In genomic region chr22:44361391-44362126, GRCh38 we compare ENCODE assay signal across 14 cellular contexts. TPM values are rescaled to one million over a fixed set of nuclear protein-coding genes. Genes with fewer than 3 reads are reported as not detected.
DNase-seq lines count a peak whose midpoint lies in the region; ATAC-seq, FAIRE-seq and TF ChIP-seq lines count a peak whose summit lies in the region.
"Had no signal": no experiment of that assay in that cellular context is flagged by ENCODE, and none has a peak within 500 bp of the region (broad histone marks: within the 10 kb centered on the region; RNA-seq: fewer than 3 reads in every experiment).

No MANE protein-coding gene starts in this region.

- H3K9me1 ChIP-seq in endothelial cell of umbilical vein (replicated peaks; ENCODE audit: control insufficient read depth, extremely low read depth, insufficient read depth, low read length): no peaks in the 10 kb centered on the region

- H3K79me2 ChIP-seq in PC-3 (ENCODE audit: low read length) (no peaks in the 10 kb centered on the region), endothelial cell of umbilical vein (ENCODE audit: control insufficient read depth, insufficient read depth, low read length) (no peaks in the 10 kb centered on the region)

- intact Hi-C loops in PC-3 (cut with micrococcal nuclease) (loop anchor here (1.0 kb wide), 1 partner anchor 88 kb away; no protein-coding TSS in a partner anchor), endothelial cell of umbilical vein (cut with micrococcal nuclease) (loop anchor here (10.0 kb wide), 1 partner anchor 263 kb away; no protein-coding TSS in a partner anchor), kidney (cut with DNase I) (no loop called here), spleen (cut with DNase I; ENCODE audit: low total_unique reads) (no loop called here)

- POLR2A ChIA-PET in PC-3 (lab: Charles Lee; ENCODE audit: unreplicated experiment): no interaction called here
- POLR2A ChIA-PET in endothelial cell of umbilical vein (lab: Charles Lee): no interaction called here

- peak overlapping the region; percentile 83 for H3K9ac ChIP-seq in PC-3 (ENCODE audit: low read length)
- no peak overlapping the region for H3K9ac ChIP-seq in endothelial cell of umbilical vein (replicated peaks; ENCODE audit: extremely low read depth, insufficient read depth, low read length)
- no peak overlapping the region for H3K9ac ChIP-seq in kidney (ENCODE audit: low read length in 2 of 2)

- DNase-seq in PC-3 (peak; percentile 78), endothelial cell of umbilical vein (ENCODE audit: low read depth, low spot score) (no peak), kidney (peak; percentile 65), spleen (peak; percentile 54), glomerular visceral epithelial cell (ENCODE audit: extremely low spot score) (no peak)
- DNase-seq in activated CD8-positive, alpha-beta memory T cell treated with anti-CD3 and anti-CD28 coated beads, Interleukin-2, amount 50 U/mL, for 48 hours: no peak
- no peak for DNase-seq in activated CD4-positive, CD25-positive, alpha-beta regulatory T cell treated with anti-CD3 and anti-CD28 coated beads, Interleukin-2, amount 50 U/mL, for 72 hours
- DNase-seq: caudate nucleus, DMS79, NCI-H774 had no signal

- H2AFZ ChIP-seq in PC-3 (ENCODE audit: low read length): no peak overlapping the region
- H2AFZ ChIP-seq in endothelial cell of umbilical vein (ENCODE audit: low read depth, low read length): no peak overlapping the region

- H3K4me3 ChIP-seq in PC-3 (ENCODE audit: low read length): peak overlapping the region; percentile 39; the same call in 1 of the 2 replicates
- H3K4me3 ChIP-seq in endothelial cell of umbilical vein (replicated peaks in 1 of 3; ENCODE audit: insufficient read depth in 1 of 3, low read depth in 1 of 3, low read length in 3 of 3): no peak overlapping the region
- no peak overlapping the region for H3K4me3 ChIP-seq in kidney (ENCODE audit: low read length in 2 of 2)
- H3K4me3 ChIP-seq in spleen: no peak overlapping the region

- H3K27me3 ChIP-seq in PC-3 (ENCODE audit: low read length) (no peaks in the 10 kb centered on the region), endothelial cell of umbilical vein (ENCODE audit: control insufficient read depth in 2 of 2, insufficient read depth in 2 of 2, low read length in 2 of 2) (no peaks in the 10 kb centered on the region), spleen (replicated peaks in 1 of 7) (peaks cover 0 to 38% (median 0%) of the 10 kb centered on the region in 7 donors)

- peaks cover 10% of the 10 kb centered on the region for H3F3A ChIP-seq in PC-3 (ENCODE audit: low read length, unreplicated experiment)

- H3K27ac ChIP-seq in PC-3 (ENCODE audit: low read length) (peak overlapping the region; percentile 100), endothelial cell of umbilical vein (ENCODE audit: insufficient read depth, low read depth, low read length) (peak overlapping the region; percentile 1), kidney (ENCODE audit: low read depth in 2 of 2, low read length in 2 of 2) (no peak overlapping the region), spleen (no peak overlapping the region)

- H3K4me2 ChIP-seq in PC-3 (ENCODE audit: low read length) (peak overlapping the region; percentile 88), endothelial cell of umbilical vein (ENCODE audit: insufficient read depth, low read length) (no peak overlapping the region)

- H3K4me1 ChIP-seq in PC-3 (ENCODE audit: insufficient read depth, low read length) (peaks cover 48% of the 10 kb centered on the region), endothelial cell of umbilical vein (ENCODE audit: control insufficient read depth, extremely low read depth, insufficient read depth, low read length) (peaks cover 19% of the 10 kb centered on the region), kidney (ENCODE audit: control insufficient read depth in 1 of 2, insufficient read depth in 1 of 2, low read depth in 1 of 2, low read length in 2 of 2) (no peaks in the 10 kb centered on the region), spleen (peaks cover 0 to 27% (median 10%) of the 10 kb centered on the region in 6 donors)

- TF ChIP-seq POLR2A in endothelial cell of umbilical vein (IDR thresholded peaks at IDR 0.05; ENCODE audit: low read depth, low read length) (no peak), spleen (IDR thresholded peaks at IDR 0.05) (no peak)

- BruUV-seq in PC-3 (replicated peaks; lab: Mats Ljungman, UMichigan): TSS peak; percentile 73
- BruUV-seq in endothelial cell of umbilical vein (replicated peaks; lab: Mats Ljungman, UMichigan): no TSS peak

- TF ChIP-seq CTCF in PC-3 (conservative IDR thresholded peaks at IDR 0.05; ENCODE audit: low read depth, low read length): no peak
- TF ChIP-seq CTCF in endothelial cell of umbilical vein (IDR thresholded peaks at IDR 0.05; ENCODE audit: extremely low read depth in 1 of 2, insufficient read depth in 1 of 2, low read depth in 1 of 2, low read length in 2 of 2): no peak
- TF ChIP-seq CTCF in kidney (IDR thresholded peaks at IDR 0.05; ENCODE audit: borderline replicate concordance, extremely low read depth, insufficient read depth): no peak
- TF ChIP-seq CTCF in spleen (IDR thresholded peaks at IDR 0.05 in 8 of 11, conservative IDR thresholded peaks at IDR 0.05 in 3 of 11): no peak

- H3K36me3 ChIP-seq in PC-3 (ENCODE audit: low read depth, low read length) (no peaks in the 10 kb centered on the region), endothelial cell of umbilical vein (ENCODE audit: control insufficient read depth in 2 of 2, extremely low read depth in 1 of 2, insufficient read depth in 2 of 2, low read length in 2 of 2) (no peaks in the 10 kb centered on the region), kidney (ENCODE audit: control insufficient read depth in 1 of 2, insufficient read depth in 2 of 2, low read length in 2 of 2) (no peaks in the 10 kb centered on the region), spleen (no peaks in the 10 kb centered on the region)

- no peaks in the 10 kb centered on the region for H3K9me2 ChIP-seq in PC-3 (replicated peaks; ENCODE audit: low read length)

- FAIRE-seq in endothelial cell of umbilical vein (lab: Jason Lieb, UNC) (no peak), kidney (lab: Jason Lieb, UNC) (no peak)

- H3K9me3 ChIP-seq in PC-3 (ENCODE audit: low read length): no peaks in the 10 kb centered on the region
- H3K9me3 ChIP-seq in endothelial cell of umbilical vein (replicated peaks; ENCODE audit: control insufficient read depth, insufficient read depth, low read length): no peaks in the 10 kb centered on the region
- no peaks in the 10 kb centered on the region for H3K9me3 ChIP-seq in kidney (ENCODE audit: control insufficient read depth in 1 of 2, low read length in 2 of 2)
- no peaks in the 10 kb centered on the region for H3K9me3 ChIP-seq in spleen

- CTCF ChIA-PET in PC-3 (lab: Charles Lee): no interaction called here
- CTCF ChIA-PET in endothelial cell of umbilical vein (lab: Charles Lee): interaction anchor here (1.0 to 1.4 kb wide), 2 partner anchors 25 to 55 kb away, joined by 3 to 4 read pairs; no protein-coding TSS in a partner anchor

- ATAC-seq in PC-3 (peak; percentile 2), GM21723 (IDR thresholded peaks at IDR 0.05; ENCODE audit: unreplicated experiment) (no peak)
- ATAC-seq: activated naive CD4-positive, alpha-beta T cell treated with anti-CD3 and anti-CD28 coated beads, Interleukin-2, amount 50 U/mL, for 72 hours; left colon; stimulated activated effector memory CD8-positive, alpha-beta T cell treated with anti-CD3 and anti-CD28 coated beads, Interleukin-12 subunit alpha, Interleukin-12 subunit beta, amount 100 ng/mL, for 72 hours had no signal

- WGBS in spleen, 5 donors: 74 to 91% (median 90%) methylated on average over 10 to 12 of the region's 12 CpGs

- H4K20me1 ChIP-seq in PC-3 (ENCODE audit: low read length): no peaks in the 10 kb centered on the region
- H4K20me1 ChIP-seq in endothelial cell of umbilical vein (replicated peaks; ENCODE audit: control insufficient read depth, extremely low read depth, insufficient read depth, low read length): no peaks in the 10 kb centered on the region

- dilution Hi-C loops in endothelial cell of umbilical vein (cut with MboI; ENCODE audit: extremely low pct_ligation_motif_present, low sequenced_read_pairs): no loop called here

TF ChIP-seq in endothelial cell of umbilical vein, 7 proteins besides CTCF, POLR2A, EP300 and RAD21:
- TF ChIP-seq JUN (IDR thresholded peaks at IDR 0.05; ENCODE audit: borderline replicate concordance, insufficient read depth, insufficient read length, low read depth) (no peak), MAX (IDR thresholded peaks at IDR 0.05; ENCODE audit: insufficient read depth, insufficient read length) (no peak), POLR2AphosphoS5 (IDR thresholded peaks at IDR 0.05; ENCODE audit: insufficient read depth, low read depth, low read length) (no peak), MYC (IDR thresholded peaks at IDR 0.05; ENCODE audit: low read depth, low read length) (no peak), EZH2 (IDR thresholded peaks at IDR 0.05; ENCODE audit: borderline replicate concordance, low read depth, low read length, severe bottlenecking) (no peak), GATA2 (IDR thresholded peaks at IDR 0.05; ENCODE audit: insufficient read depth, insufficient read length, low read depth, low read length) (no peak), FOS (IDR thresholded peaks at IDR 0.05; ENCODE audit: borderline replicate concordance, insufficient read depth, low read length) (no peak)

RNA-seq across cellular contexts. Expression of gene SHISAL1, which starts 48.8 kb away (rescaled TPM):
- 1.1 and 2.2 TPM in 2 replicates for total RNA-seq in PC-3 (2014; rRNA removed)
- 0.07 and 0.09 TPM in 2 replicates for total RNA-seq in endothelial cell of umbilical vein
- 0.01 TPM in 1 of 2 replicates, not detected in the other for polyA plus RNA-seq in endothelial cell of umbilical vein
- polyA plus RNA-seq in endothelial cell of umbilical vein (2011; cell fraction: cytosol; rRNA removed): 0.01 and 0.03 TPM in 2 replicates
- 0.03 TPM in 1 of 2 replicates, not detected in the other for polyA plus RNA-seq in endothelial cell of umbilical vein (2011; cell fraction: nucleus; rRNA removed)
- 0.05 and 0.12 TPM in 2 replicates for polyA plus RNA-seq in endothelial cell of umbilical vein (2012)
- not detected in 2 replicates for polyA minus RNA-seq in endothelial cell of umbilical vein
- polyA minus RNA-seq in endothelial cell of umbilical vein (2011; cell fraction: cytosol; rRNA and poly(A)+ RNA removed): 7.7 TPM
- not detected in 2 replicates for polyA minus RNA-seq in endothelial cell of umbilical vein (2011; cell fraction: nucleus; rRNA and poly(A)+ RNA removed)
- 1.1 TPM for total RNA-seq in kidney
- polyA plus RNA-seq in kidney (ENCODE audit: insufficient read depth, low read depth, low replicate concordance): 0.04 TPM
- total RNA-seq in spleen: under 1 TPM; 0.11 to 0.47 (median 0.26) TPM
- under 1 TPM; 0.10 to 0.35 (median 0.15) TPM for polyA plus RNA-seq in spleen
- total RNA-seq: activated naive CD4-positive, alpha-beta T cell treated with anti-CD3 and anti-CD28 coated beads, Interleukin-2, amount 50 U/mL, for 72 hours had no signal

Comparison
In these comparisons a context has a peak if more than half of its experiments do, and no peak if none do; other contexts are left out.
1. DNase-seq: peak in PC-3 (single experiment), kidney (single experiment) and spleen (single experiment); none in endothelial cell of umbilical vein (single experiment), activated CD8-positive, alpha-beta memory T cell treated with anti-CD3 and anti-CD28 coated beads, Interleukin-2, amount 50 U/mL, for 48 hours (single experiment), glomerular visceral epithelial cell (single experiment) and activated CD4-positive, CD25-positive, alpha-beta regulatory T cell treated with anti-CD3 and anti-CD28 coated beads, Interleukin-2, amount 50 U/mL, for 72 hours (single experiment).
2. H3K27ac ChIP-seq: peak in PC-3 (single experiment) and endothelial cell of umbilical vein (single experiment); none in kidney (0 of 2) and spleen (0 of 8).
3. intact Hi-C loops: an anchor here in PC-3 (1.0 kb wide) and endothelial cell of umbilical vein (10.0 kb wide); none called in kidney and spleen.